14 cellular contexts compared by ENCODE assay signal in genomic region chr6:131001113-131001776, GRCh38.
DNase-seq lines count a peak whose midpoint lies in the region; ATAC-seq, FAIRE-seq and TF ChIP-seq lines count a peak whose summit lies in the region.
"Had no signal": no experiment of that assay in that cellular context is flagged by ENCODE, and none has a peak within 500 bp of the region (broad histone marks: within the 10 kb centered on the region; RNA-seq: fewer than 3 reads in every experiment).

No MANE protein-coding gene starts in this region.

- H3K9me3 Mint-ChIP-seq in stimulated activated naive CD8-positive, alpha-beta T cell treated with anti-CD3 and anti-CD28 coated beads, Interleukin-15, amount 100 ng/mL, for 72 hours, result no peaks in the 10 kb centered on the region
- H3K9me3 Mint-ChIP-seq in neural progenitor cell, result peaks cover 2% of the 10 kb centered on the region
- H3K9me3 Mint-ChIP-seq: activated naive CD4-positive, alpha-beta T cell treated with anti-CD3 and anti-CD28 coated beads, Interleukin-2, amount 10 ng/mL, durations not matched to agents 7 days and 5 days had no signal

- peaks cover 4% of the 10 kb centered on the region for H3F3A ChIP-seq in neural progenitor cell (ENCODE audit: low read depth)

- no peaks in the 10 kb centered on the region for H3K36me3 ChIP-seq in SJSA1
- no peaks in the 10 kb centered on the region for H3K36me3 ChIP-seq in H1 (ENCODE audit: control insufficient read depth in 2 of 4, insufficient read depth in 4 of 4, low read length in 3 of 4)
- H3K36me3 ChIP-seq in keratinocyte (ENCODE audit: control insufficient read depth in 2 of 2, extremely low read depth in 1 of 2, insufficient read depth in 2 of 2, low read length in 2 of 2), result no peaks in the 10 kb centered on the region
- no peaks in the 10 kb centered on the region for H3K36me3 ChIP-seq in skeletal muscle tissue (ENCODE audit: control insufficient read depth in 3 of 3, insufficient read depth in 3 of 3, low read length in 3 of 3)
- no peaks in the 10 kb centered on the region for H3K36me3 ChIP-seq in neural progenitor cell

- H3K36me3 Mint-ChIP-seq in neural progenitor cell, result peaks cover 5% of the 10 kb centered on the region
- H3K36me3 Mint-ChIP-seq: activated naive CD4-positive, alpha-beta T cell treated with anti-CD3 and anti-CD28 coated beads, Interleukin-2, amount 10 ng/mL, durations not matched to agents 7 days and 5 days had no signal

- H4K8ac ChIP-seq in H1 (ENCODE audit: extremely low read depth, insufficient read depth, low read length), result no peak overlapping the region

- 82% methylated on average over 13 of the region's 13 CpGs; no CpG with 5 or more reads in 1 of the 2 experiments for WGBS in H1 (ENCODE audit: extremely low coverage in 1 of 2, insufficient coverage in 1 of 2, insufficient read length in 1 of 2, insufficient replicate concordance in 2 of 2, low coverage in 1 of 2, low lambda C conversion rate in 2 of 2, missing lambda C conversion rate in 1 of 2), 2 experiments

- POLR2A ChIA-PET in H1 (lab: Charles Lee; ENCODE audit: partially characterized antibody), result interaction anchor here (0.6 to 1.3 kb wide), 3 partner anchors 12 to 127 kb away, joined by 3 read pairs; no protein-coding TSS in a partner anchor

- H2BK20ac ChIP-seq in H1 (ENCODE audit: low read length), result no peak overlapping the region

- no peak for FAIRE-seq in H1 (lab: Jason Lieb, UNC)
- peak; percentile 69 for FAIRE-seq in keratinocyte (lab: Jason Lieb, UNC)
- FAIRE-seq: kidney had no signal

- no peak overlapping the region for H3K56ac ChIP-seq in H1 (replicated peaks; ENCODE audit: insufficient read length, low read depth, low read length)

- TF ChIP-seq EP300 in H1 (IDR thresholded peaks at IDR 0.05; ENCODE audit: borderline replicate concordance in 1 of 2, low read depth in 2 of 2, low read length in 2 of 2), result no peak

- H3K4me1 ChIP-seq in SJSA1 (replicated peaks) (peaks cover 72% of the 10 kb centered on the region), H1 (replicated peaks in 1 of 4; ENCODE audit: control insufficient read depth in 3 of 4, insufficient read depth in 4 of 4, low read length in 3 of 4) (peaks cover 7 to 17% (median 10%) of the 10 kb centered on the region in 4 experiments; a peak in 6 of 7 replicates), keratinocyte (ENCODE audit: control insufficient read depth, extremely low read depth, insufficient read depth, low read length) (peaks cover 7% of the 10 kb centered on the region), skeletal muscle tissue (ENCODE audit: control insufficient read depth in 3 of 3, insufficient read depth in 3 of 3, low read length in 3 of 3) (peaks cover 6 to 33% (median 8%) of the 10 kb centered on the region in 3 donors), neural progenitor cell (peaks cover 48% of the 10 kb centered on the region)

- H4K20me1 ChIP-seq in H1 (replicated peaks in 1 of 2; ENCODE audit: control insufficient read depth in 1 of 2, insufficient read depth in 2 of 2, low read length in 2 of 2) (no peaks in the 10 kb centered on the region), keratinocyte (ENCODE audit: control insufficient read depth, extremely low read depth, insufficient read depth, low read length) (no peaks in the 10 kb centered on the region), neural progenitor cell (ENCODE audit: low read depth) (peaks cover 25% of the 10 kb centered on the region)

- no peaks in the 10 kb centered on the region for H3K9me1 ChIP-seq in keratinocyte (ENCODE audit: control insufficient read depth, extremely low read depth, insufficient read depth, low read length)

- no peak overlapping the region for H3K4ac ChIP-seq in H1 (replicated peaks; ENCODE audit: insufficient read length, low read depth, low read length)

- H2BK15ac ChIP-seq in H1 (ENCODE audit: low read length), result no peak overlapping the region

- peak overlapping the region; percentile 55; the same call in 1 of the 2 replicates for H3K18ac ChIP-seq in H1 (ENCODE audit: extremely low read depth, low read length)

- no peak overlapping the region for H4K91ac ChIP-seq in H1 (replicated peaks; ENCODE audit: insufficient read length, low read length)

- H2BK12ac ChIP-seq in H1 (ENCODE audit: low read depth, low read length), result no peak overlapping the region

- H3K4me3 Mint-ChIP-seq in stimulated activated naive CD8-positive, alpha-beta T cell treated with anti-CD3 and anti-CD28 coated beads, Interleukin-15, amount 100 ng/mL, for 72 hours, result no peak overlapping the region
- H3K4me3 Mint-ChIP-seq in neural progenitor cell, result no peak overlapping the region
- H3K4me3 Mint-ChIP-seq: activated naive CD4-positive, alpha-beta T cell treated with anti-CD3 and anti-CD28 coated beads, Interleukin-2, amount 10 ng/mL, durations not matched to agents 7 days and 5 days had no signal

- dilution Hi-C loops in keratinocyte (cut with MboI; ENCODE audit: extremely low pct_ligation_motif_present, low sequenced_read_pairs), result no loop called here

- no peaks in the 10 kb centered on the region for H3K9me3 ChIP-seq in SJSA1 (replicated peaks)
- no peaks in the 10 kb centered on the region for H3K9me3 ChIP-seq in H1 (ENCODE audit: insufficient read depth in 2 of 2, low read depth in 1 of 2, low read length in 1 of 2)
- no peaks in the 10 kb centered on the region for H3K9me3 ChIP-seq in keratinocyte (ENCODE audit: control insufficient read depth, low read depth, low read length)
- no peaks in the 10 kb centered on the region for H3K9me3 ChIP-seq in skeletal muscle tissue (ENCODE audit: control insufficient read depth in 3 of 3, low read length in 3 of 3)
- H3K9me3 ChIP-seq in neural progenitor cell (ENCODE audit: low read depth), result no peaks in the 10 kb centered on the region

- H3K4me2 ChIP-seq in H1 (ENCODE audit: insufficient read depth in 1 of 2, low read depth in 2 of 2, low read length in 2 of 2) (no peak overlapping the region), keratinocyte (ENCODE audit: control insufficient read depth, extremely low read depth, insufficient read depth, low read depth, low read length) (peak overlapping the region; percentile 94), neural progenitor cell (no peak overlapping the region)
- H3K4me2 ChIP-seq: BLaER1 treated with 17β-estradiol and CSF1 and Interleukin-3, amounts not matched to agents 10 nM and 100 nM had no signal

- TF ChIP-seq CTCF in H1 (IDR thresholded peaks at IDR 0.05; ENCODE audit: control extremely low read depth in 1 of 3, insufficient read depth in 1 of 3, low read depth in 1 of 3, low read length in 3 of 3), result no peak
- no peak for TF ChIP-seq CTCF in keratinocyte (optimal IDR thresholded peaks at IDR 0.05 in 1 of 3, IDR thresholded peaks at IDR 0.05 in 1 of 3, conservative IDR thresholded peaks at IDR 0.05 in 1 of 3; ENCODE audit: extremely low read depth in 1 of 3, insufficient read depth in 2 of 3, low read length in 3 of 3)
- TF ChIP-seq CTCF in neural progenitor cell (IDR thresholded peaks at IDR 0.05), result no peak

- TF ChIP-seq RAD21 in H1 (IDR thresholded peaks at IDR 0.05 in 1 of 2, conservative IDR thresholded peaks at IDR 0.05 in 1 of 2; ENCODE audit: low read depth in 2 of 2, low read length in 2 of 2), result no peak

- H3K27me3 Mint-ChIP-seq in stimulated activated naive CD8-positive, alpha-beta T cell treated with anti-CD3 and anti-CD28 coated beads, Interleukin-15, amount 100 ng/mL, for 72 hours, result no peaks in the 10 kb centered on the region
- no peaks in the 10 kb centered on the region for H3K27me3 Mint-ChIP-seq in neural progenitor cell (ENCODE audit: insufficient read depth, low read depth)
- H3K27me3 Mint-ChIP-seq: activated naive CD4-positive, alpha-beta T cell treated with anti-CD3 and anti-CD28 coated beads, Interleukin-2, amount 10 ng/mL, durations not matched to agents 7 days and 5 days had no signal

- no peak for ATAC-seq in HG02870 (IDR thresholded peaks at IDR 0.05; ENCODE audit: unreplicated experiment)
- ATAC-seq in stimulated activated naive CD8-positive, alpha-beta T cell treated with anti-CD3 and anti-CD28 coated beads, Interleukin-15, amount 100 ng/mL, for 72 hours, result no peak

- CTCF ChIA-PET in H1 (lab: Charles Lee; ENCODE audit: partially characterized antibody), result interaction anchor here (1.5 kb wide), 1 partner anchor 62 kb away, joined by 4 read pairs; the partner anchor contains the start of gene EPB41L2

- H3K79me2 ChIP-seq in H1 (ENCODE audit: control insufficient read depth in 1 of 2, insufficient read depth in 2 of 2, low read length in 2 of 2), result peaks cover 0 to 69% of the 10 kb centered on the region in 2 experiments; a peak in 3 of 4 replicates
- peaks cover 5% of the 10 kb centered on the region for H3K79me2 ChIP-seq in keratinocyte (ENCODE audit: control insufficient read depth, insufficient read depth, low read length)
- H3K79me2 ChIP-seq in neural progenitor cell (ENCODE audit: low read depth), result peaks cover 67% of the 10 kb centered on the region

- H3K27me3 ChIP-seq in SJSA1 (replicated peaks) (no peaks in the 10 kb centered on the region), H1 (replicated peaks in 1 of 4; ENCODE audit: control insufficient read depth in 3 of 4, extremely low read depth in 1 of 4, insufficient read depth in 3 of 4, low read length in 3 of 4) (no peaks in the 10 kb centered on the region), keratinocyte (ENCODE audit: control insufficient read depth, extremely low read depth, insufficient read depth, low read length) (no peaks in the 10 kb centered on the region), skeletal muscle tissue (ENCODE audit: control insufficient read depth in 3 of 3, insufficient read depth in 3 of 3, low read length in 3 of 3) (no peaks in the 10 kb centered on the region), neural progenitor cell (no peaks in the 10 kb centered on the region)
- H3K27me3 ChIP-seq: BLaER1 treated with 17β-estradiol and CSF1 and Interleukin-3, amounts not matched to agents 10 nM and 100 nM had no signal

- H3K23ac ChIP-seq in H1 (ENCODE audit: insufficient read length), result no peak overlapping the region

- no peak overlapping the region for H3K14ac ChIP-seq in H1 (ENCODE audit: insufficient read length)

- TF ChIP-seq POLR2A in H1 (IDR thresholded peaks at IDR 0.05; ENCODE audit: control extremely low read depth in 1 of 2, low read depth in 2 of 2, low read length in 2 of 2), result no peak

- H2BK5ac ChIP-seq in H1 (ENCODE audit: low read depth, low read length), result no peak overlapping the region

- no peak overlapping the region for H2BK120ac ChIP-seq in H1 (replicated peaks; ENCODE audit: low read depth, low read length)

- no peak overlapping the region for H4K5ac ChIP-seq in H1 (ENCODE audit: insufficient read length, low read depth, low read length)

- no peak overlapping the region for H2AK5ac ChIP-seq in H1 (ENCODE audit: low read depth, low read length)

- H3K4me3 ChIP-seq in SJSA1 (no peak overlapping the region), H1 (ENCODE audit: extremely low read depth in 1 of 4, insufficient read depth in 2 of 4, low read depth in 3 of 4, low read length in 4 of 4) (no peak overlapping the region), keratinocyte (ENCODE audit: control insufficient read depth in 2 of 3, extremely low read depth in 1 of 3, insufficient read depth in 2 of 3, low read depth in 1 of 3, low read length in 3 of 3) (peak overlapping the region in 2 of 3 experiments; percentile 45 to 60), skeletal muscle tissue (ENCODE audit: low read length in 3 of 3) (peak overlapping the region; percentile 16 to 37 (median 33)), neural progenitor cell (no peak overlapping the region)
- H3K4me3 ChIP-seq: BLaER1 treated with 17β-estradiol and CSF1 and Interleukin-3, amounts not matched to agents 10 nM and 100 nM had no signal

- H3K27ac Mint-ChIP-seq in stimulated activated naive CD8-positive, alpha-beta T cell treated with anti-CD3 and anti-CD28 coated beads, Interleukin-15, amount 100 ng/mL, for 72 hours, result no peak overlapping the region
- H3K27ac Mint-ChIP-seq in neural progenitor cell, result no peak overlapping the region
- H3K27ac Mint-ChIP-seq: activated naive CD4-positive, alpha-beta T cell treated with anti-CD3 and anti-CD28 coated beads, Interleukin-2, amount 10 ng/mL, durations not matched to agents 7 days and 5 days had no signal

- no peak overlapping the region for H2AFZ ChIP-seq in H1 (ENCODE audit: low read length)
- H2AFZ ChIP-seq in keratinocyte (ENCODE audit: control insufficient read depth, low read length), result peak overlapping the region; percentile 87
- no peak overlapping the region for H2AFZ ChIP-seq in neural progenitor cell (replicated peaks)

- DNase-seq in SJSA1 (ENCODE audit: low read depth in 1 of 2, low spot score in 2 of 2), result no peak
- DNase-seq in H1 (ENCODE audit: low read depth in 1 of 2, low spot score in 2 of 2), result no peak
- DNase-seq in keratinocyte (ENCODE audit: low read depth, low spot score), result no peak
- no peak for DNase-seq in stimulated activated naive CD8-positive, alpha-beta T cell treated with anti-CD3 and anti-CD28 coated beads, Interleukin-15, amount 100 ng/mL, for 72 hours
- DNase-seq in neural progenitor cell (ENCODE audit: low spot score), result no peak
- DNase-seq in stimulated activated CD4-positive, alpha-beta T cell treated with anti-CD3 and anti-CD28 coated beads, Interleukin-2, amount 100 ng/mL, for 24 hours, result no peak
- DNase-seq: activated CD4-positive, alpha-beta T cell treated with anti-CD3 and anti-CD28 coated beads, Interleukin-2, amount 50 U/mL, for 1 hour; activated naive CD4-positive, alpha-beta T cell treated with anti-CD3 and anti-CD28 coated beads, Interleukin-2, amount 10 ng/mL, durations not matched to agents 7 days and 5 days; central memory CD4-positive, alpha-beta T cell; kidney; NCI-H1436 treated with DMSO at 0.1 percent for 48 hours had no signal

- no peaks in the 10 kb centered on the region for H3K23me2 ChIP-seq in H1 (ENCODE audit: low read depth, low read length)

- H3K9ac ChIP-seq in H1 (replicated peaks in 1 of 4; ENCODE audit: extremely low read depth in 1 of 4, low read depth in 3 of 4, low read length in 3 of 4) (no peak overlapping the region), keratinocyte (ENCODE audit: control insufficient read depth, extremely low read depth, insufficient read depth, low read length) (peak overlapping the region; percentile 45), skeletal muscle tissue (ENCODE audit: low read depth in 1 of 3, low read length in 3 of 3) (peak overlapping the region in 2 of 3 donors; percentile 18 to 44), neural progenitor cell (no peak overlapping the region)
- H3K9ac ChIP-seq: BLaER1 treated with 17β-estradiol and CSF1 and Interleukin-3, amounts not matched to agents 10 nM and 100 nM had no signal

- H3K79me1 ChIP-seq in H1 (ENCODE audit: low read depth, low read length), result peaks cover 7% of the 10 kb centered on the region

- H3K27ac ChIP-seq in SJSA1 (peak overlapping the region; percentile 70), H1 (ENCODE audit: low read depth, low read length) (no peak overlapping the region), keratinocyte (ENCODE audit: control insufficient read depth, insufficient read depth, low read length) (peak overlapping the region; percentile 6), skeletal muscle tissue (ENCODE audit: low read depth, low read length) (peak overlapping the region; percentile 57), neural progenitor cell (no peak overlapping the region)
- H3K27ac ChIP-seq: BLaER1 treated with 17β-estradiol and CSF1 and Interleukin-3, amounts not matched to agents 10 nM and 100 nM had no signal

- H3K4me1 Mint-ChIP-seq in stimulated activated naive CD8-positive, alpha-beta T cell treated with anti-CD3 and anti-CD28 coated beads, Interleukin-15, amount 100 ng/mL, for 72 hours, result no peaks in the 10 kb centered on the region
- peaks cover 27% of the 10 kb centered on the region for H3K4me1 Mint-ChIP-seq in neural progenitor cell
- H3K4me1 Mint-ChIP-seq: activated naive CD4-positive, alpha-beta T cell treated with anti-CD3 and anti-CD28 coated beads, Interleukin-2, amount 10 ng/mL, durations not matched to agents 7 days and 5 days had no signal

Comparison
In these comparisons a context has a peak if more than half of its experiments do, and no peak if none do; other contexts are left out.
1. H3K27ac ChIP-seq: peak in SJSA1 (single experiment), keratinocyte (single experiment) and skeletal muscle tissue (single experiment); none in H1 (single experiment) and neural progenitor cell (single experiment).
2. H3K4me3 ChIP-seq: peak in keratinocyte (2 of 3) and skeletal muscle tissue (3 of 3); none in SJSA1 (single experiment), H1 (0 of 4) and neural progenitor cell (single experiment).
3. H3K9ac ChIP-seq: peak in keratinocyte (single experiment) and skeletal muscle tissue (2 of 3); none in H1 (0 of 4) and neural progenitor cell (single experiment).